1 cellular context compared by ENCODE assay signal in genomic region chr9:127828262-127829031, GRCh38.
TF ChIP-seq lines count a peak whose summit lies in the region.

No MANE protein-coding gene starts in this region.

TF ChIP-seq in HepG2, 621 proteins besides CTCF, POLR2A, EP300 and RAD21 (continues in another document):
- no peak for TF ChIP-seq GLI4 (CRISPR knock-in tag; IDR thresholded peaks at IDR 0.05; ENCODE audit: borderline replicate concordance)
- TF ChIP-seq, protein P1, sequence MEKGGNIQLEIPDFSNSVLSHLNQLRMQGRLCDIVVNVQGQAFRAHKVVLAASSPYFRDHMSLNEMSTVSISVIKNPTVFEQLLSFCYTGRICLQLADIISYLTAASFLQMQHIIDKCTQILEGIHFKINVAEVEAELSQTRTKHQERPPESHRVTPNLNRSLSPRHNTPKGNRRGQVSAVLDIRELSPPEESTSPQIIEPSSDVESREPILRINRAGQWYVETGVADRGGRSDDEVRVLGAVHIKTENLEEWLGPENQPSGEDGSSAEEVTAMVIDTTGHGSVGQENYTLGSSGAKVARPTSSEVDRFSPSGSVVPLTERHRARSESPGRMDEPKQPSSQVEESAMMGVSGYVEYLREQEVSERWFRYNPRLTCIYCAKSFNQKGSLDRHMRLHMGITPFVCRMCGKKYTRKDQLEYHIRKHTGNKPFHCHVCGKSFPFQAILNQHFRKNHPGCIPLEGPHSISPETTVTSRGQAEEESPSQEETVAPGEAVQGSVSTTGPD (CRISPR knock-in tag; IDR thresholded peaks at IDR 0.05): 0 out of 2 replicates have a peak, but pooled peaks have one; percentile 19
- peak; percentile 86 for TF ChIP-seq DRAP1 (CRISPR knock-in tag; IDR thresholded peaks at IDR 0.05)
- TF ChIP-seq, protein P2, sequence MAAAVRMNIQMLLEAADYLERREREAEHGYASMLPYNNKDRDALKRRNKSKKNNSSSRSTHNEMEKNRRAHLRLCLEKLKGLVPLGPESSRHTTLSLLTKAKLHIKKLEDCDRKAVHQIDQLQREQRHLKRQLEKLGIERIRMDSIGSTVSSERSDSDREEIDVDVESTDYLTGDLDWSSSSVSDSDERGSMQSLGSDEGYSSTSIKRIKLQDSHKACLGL (CRISPR knock-in tag; IDR thresholded peaks at IDR 0.05): peak; percentile 21; the same call in 1 of the 2 replicates
- TF ChIP-seq TAF1 (CRISPR knock-in tag; IDR thresholded peaks at IDR 0.05): peak; percentile 78
- TF ChIP-seq ZNF644 (CRISPR knock-in tag; IDR thresholded peaks at IDR 0.05; ENCODE audit: low read depth): no peak
- TF ChIP-seq ELF3 (CRISPR knock-in tag; IDR thresholded peaks at IDR 0.05): peak; percentile 48
- no peak for TF ChIP-seq ZNF333 (CRISPR knock-in tag; IDR thresholded peaks at IDR 0.05; ENCODE audit: borderline replicate concordance)
- no peak for TF ChIP-seq ZNF3 (CRISPR knock-in tag; IDR thresholded peaks at IDR 0.05)
- TF ChIP-seq, protein P3, sequence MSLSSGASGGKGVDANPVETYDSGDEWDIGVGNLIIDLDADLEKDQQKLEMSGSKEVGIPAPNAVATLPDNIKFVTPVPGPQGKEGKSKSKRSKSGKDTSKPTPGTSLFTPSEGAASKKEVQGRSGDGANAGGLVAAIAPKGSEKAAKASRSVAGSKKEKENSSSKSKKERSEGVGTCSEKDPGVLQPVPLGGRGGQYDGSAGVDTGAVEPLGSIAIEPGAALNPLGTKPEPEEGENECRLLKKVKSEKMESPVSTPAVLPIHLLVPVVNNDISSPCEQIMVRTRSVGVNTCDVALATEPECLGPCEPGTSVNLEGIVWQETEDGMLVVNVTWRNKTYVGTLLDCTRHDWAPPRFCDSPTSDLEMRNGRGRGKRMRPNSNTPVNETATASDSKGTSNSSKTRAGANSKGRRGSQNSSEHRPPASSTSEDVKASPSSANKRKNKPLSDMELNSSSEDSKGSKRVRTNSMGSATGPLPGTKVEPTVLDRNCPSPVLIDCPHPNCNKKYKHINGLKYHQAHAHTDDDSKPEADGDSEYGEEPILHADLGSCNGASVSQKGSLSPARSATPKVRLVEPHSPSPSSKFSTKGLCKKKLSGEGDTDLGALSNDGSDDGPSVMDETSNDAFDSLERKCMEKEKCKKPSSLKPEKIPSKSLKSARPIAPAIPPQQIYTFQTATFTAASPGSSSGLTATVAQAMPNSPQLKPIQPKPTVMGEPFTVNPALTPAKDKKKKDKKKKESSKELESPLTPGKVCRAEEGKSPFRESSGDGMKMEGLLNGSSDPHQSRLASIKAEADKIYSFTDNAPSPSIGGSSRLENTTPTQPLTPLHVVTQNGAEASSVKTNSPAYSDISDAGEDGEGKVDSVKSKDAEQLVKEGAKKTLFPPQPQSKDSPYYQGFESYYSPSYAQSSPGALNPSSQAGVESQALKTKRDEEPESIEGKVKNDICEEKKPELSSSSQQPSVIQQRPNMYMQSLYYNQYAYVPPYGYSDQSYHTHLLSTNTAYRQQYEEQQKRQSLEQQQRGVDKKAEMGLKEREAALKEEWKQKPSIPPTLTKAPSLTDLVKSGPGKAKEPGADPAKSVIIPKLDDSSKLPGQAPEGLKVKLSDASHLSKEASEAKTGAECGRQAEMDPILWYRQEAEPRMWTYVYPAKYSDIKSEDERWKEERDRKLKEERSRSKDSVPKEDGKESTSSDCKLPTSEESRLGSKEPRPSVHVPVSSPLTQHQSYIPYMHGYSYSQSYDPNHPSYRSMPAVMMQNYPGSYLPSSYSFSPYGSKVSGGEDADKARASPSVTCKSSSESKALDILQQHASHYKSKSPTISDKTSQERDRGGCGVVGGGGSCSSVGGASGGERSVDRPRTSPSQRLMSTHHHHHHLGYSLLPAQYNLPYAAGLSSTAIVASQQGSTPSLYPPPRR (CRISPR knock-in tag; IDR thresholded peaks at IDR 0.05; ENCODE audit: borderline replicate concordance): 0 out of 2 replicates have a peak, but pooled peaks have one; percentile 52
- peak; percentile 65 for TF ChIP-seq ZNF501 (CRISPR knock-in tag; IDR thresholded peaks at IDR 0.05)
- TF ChIP-seq PAF1 (CRISPR knock-in tag; IDR thresholded peaks at IDR 0.05): no peak
- TF ChIP-seq, protein P4, sequence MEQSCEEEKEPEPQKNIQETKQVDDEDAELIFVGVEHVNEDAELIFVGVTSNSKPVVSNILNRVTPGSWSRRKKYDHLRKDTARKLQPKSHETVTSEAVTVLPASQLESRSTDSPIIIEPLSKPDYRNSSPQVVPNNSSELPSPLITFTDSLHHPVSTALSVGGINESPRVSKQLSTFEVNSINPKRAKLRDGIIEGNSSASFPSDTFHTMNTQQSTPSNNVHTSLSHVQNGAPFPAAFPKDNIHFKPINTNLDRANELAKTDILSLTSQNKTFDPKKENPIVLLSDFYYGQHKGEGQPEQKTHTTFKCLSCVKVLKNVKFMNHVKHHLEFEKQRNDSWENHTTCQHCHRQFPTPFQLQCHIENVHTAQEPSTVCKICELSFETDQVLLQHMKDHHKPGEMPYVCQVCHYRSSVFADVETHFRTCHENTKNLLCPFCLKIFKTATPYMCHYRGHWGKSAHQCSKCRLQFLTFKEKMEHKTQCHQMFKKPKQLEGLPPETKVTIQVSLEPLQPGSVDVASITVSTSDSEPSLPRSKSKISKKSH (CRISPR knock-in tag; IDR thresholded peaks at IDR 0.05; ENCODE audit: borderline replicate concordance): peak; percentile 77; the same call in 1 of the 2 replicates
- TF ChIP-seq ELF1 (CRISPR knock-in tag; IDR thresholded peaks at IDR 0.05): peak; percentile 26; the same call in 1 of the 2 replicates
- no peak for TF ChIP-seq NFAT5 (CRISPR knock-in tag; IDR thresholded peaks at IDR 0.05)
- TF ChIP-seq SYNCRIP (IDR thresholded peaks at IDR 0.05; ENCODE audit: insufficient read depth, low read depth, low read length): no peak
- peak; percentile 89 for TF ChIP-seq UBTF (CRISPR knock-in tag; IDR thresholded peaks at IDR 0.05)
- TF ChIP-seq ZNF225 (CRISPR knock-in tag; IDR thresholded peaks at IDR 0.05): 0 out of 2 replicates have a peak, but pooled peaks have one; percentile 15
- TF ChIP-seq ZNF775 (CRISPR knock-in tag; IDR thresholded peaks at IDR 0.05; ENCODE audit: borderline replicate concordance): peak; percentile 62; the same call in 1 of the 2 replicates
- TF ChIP-seq GTF2F1 (IDR thresholded peaks at IDR 0.05; ENCODE audit: low read length): no peak
- TF ChIP-seq, protein P5, sequence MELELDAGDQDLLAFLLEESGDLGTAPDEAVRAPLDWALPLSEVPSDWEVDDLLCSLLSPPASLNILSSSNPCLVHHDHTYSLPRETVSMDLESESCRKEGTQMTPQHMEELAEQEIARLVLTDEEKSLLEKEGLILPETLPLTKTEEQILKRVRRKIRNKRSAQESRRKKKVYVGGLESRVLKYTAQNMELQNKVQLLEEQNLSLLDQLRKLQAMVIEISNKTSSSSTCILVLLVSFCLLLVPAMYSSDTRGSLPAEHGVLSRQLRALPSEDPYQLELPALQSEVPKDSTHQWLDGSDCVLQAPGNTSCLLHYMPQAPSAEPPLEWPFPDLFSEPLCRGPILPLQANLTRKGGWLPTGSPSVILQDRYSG (CRISPR knock-in tag; IDR thresholded peaks at IDR 0.05): no peak
- TF ChIP-seq ATF7-NPFF (CRISPR knock-in tag; IDR thresholded peaks at IDR 0.05; ENCODE audit: low read depth): peak; percentile 48; the same call in 1 of the 2 replicates
- TF ChIP-seq TCF7 (IDR thresholded peaks at IDR 0.05; ENCODE audit: low read depth): peak; percentile 74; the same call in 1 of the 2 replicates
- TF ChIP-seq ARNT (IDR thresholded peaks at IDR 0.05): no peak
- TF ChIP-seq ZBTB7B (CRISPR knock-in tag; IDR thresholded peaks at IDR 0.05): peak; percentile 66; the same call in 1 of the 2 replicates
- peak; percentile 46; the same call in 1 of the 2 replicates for TF ChIP-seq ZNF430 (CRISPR knock-in tag; IDR thresholded peaks at IDR 0.05)
- TF ChIP-seq ZNF564 (CRISPR knock-in tag; IDR thresholded peaks at IDR 0.05): 0 out of 2 replicates have a peak, but pooled peaks have one; percentile 18
- TF ChIP-seq, protein P6, sequence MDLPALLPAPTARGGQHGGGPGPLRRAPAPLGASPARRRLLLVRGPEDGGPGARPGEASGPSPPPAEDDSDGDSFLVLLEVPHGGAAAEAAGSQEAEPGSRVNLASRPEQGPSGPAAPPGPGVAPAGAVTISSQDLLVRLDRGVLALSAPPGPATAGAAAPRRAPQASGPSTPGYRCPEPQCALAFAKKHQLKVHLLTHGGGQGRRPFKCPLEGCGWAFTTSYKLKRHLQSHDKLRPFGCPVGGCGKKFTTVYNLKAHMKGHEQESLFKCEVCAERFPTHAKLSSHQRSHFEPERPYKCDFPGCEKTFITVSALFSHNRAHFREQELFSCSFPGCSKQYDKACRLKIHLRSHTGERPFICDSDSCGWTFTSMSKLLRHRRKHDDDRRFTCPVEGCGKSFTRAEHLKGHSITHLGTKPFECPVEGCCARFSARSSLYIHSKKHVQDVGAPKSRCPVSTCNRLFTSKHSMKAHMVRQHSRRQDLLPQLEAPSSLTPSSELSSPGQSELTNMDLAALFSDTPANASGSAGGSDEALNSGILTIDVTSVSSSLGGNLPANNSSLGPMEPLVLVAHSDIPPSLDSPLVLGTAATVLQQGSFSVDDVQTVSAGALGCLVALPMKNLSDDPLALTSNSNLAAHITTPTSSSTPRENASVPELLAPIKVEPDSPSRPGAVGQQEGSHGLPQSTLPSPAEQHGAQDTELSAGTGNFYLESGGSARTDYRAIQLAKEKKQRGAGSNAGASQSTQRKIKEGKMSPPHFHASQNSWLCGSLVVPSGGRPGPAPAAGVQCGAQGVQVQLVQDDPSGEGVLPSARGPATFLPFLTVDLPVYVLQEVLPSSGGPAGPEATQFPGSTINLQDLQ (CRISPR knock-in tag; IDR thresholded peaks at IDR 0.05): peak; percentile 34; the same call in 1 of the 2 replicates
- peak; percentile 78; the same call in 1 of the 2 replicates for TF ChIP-seq ZNF891 (CRISPR knock-in tag; IDR thresholded peaks at IDR 0.05)
- TF ChIP-seq SMC3 (IDR thresholded peaks at IDR 0.05; ENCODE audit: low read length): no peak
- 0 out of 2 replicates have a peak, but pooled peaks have one; percentile 24 for TF ChIP-seq ZNF546 (CRISPR knock-in tag; conservative IDR thresholded peaks at IDR 0.05)
